ENCODE assay signal across 8 cellular contexts in the genomic region with DNA sequence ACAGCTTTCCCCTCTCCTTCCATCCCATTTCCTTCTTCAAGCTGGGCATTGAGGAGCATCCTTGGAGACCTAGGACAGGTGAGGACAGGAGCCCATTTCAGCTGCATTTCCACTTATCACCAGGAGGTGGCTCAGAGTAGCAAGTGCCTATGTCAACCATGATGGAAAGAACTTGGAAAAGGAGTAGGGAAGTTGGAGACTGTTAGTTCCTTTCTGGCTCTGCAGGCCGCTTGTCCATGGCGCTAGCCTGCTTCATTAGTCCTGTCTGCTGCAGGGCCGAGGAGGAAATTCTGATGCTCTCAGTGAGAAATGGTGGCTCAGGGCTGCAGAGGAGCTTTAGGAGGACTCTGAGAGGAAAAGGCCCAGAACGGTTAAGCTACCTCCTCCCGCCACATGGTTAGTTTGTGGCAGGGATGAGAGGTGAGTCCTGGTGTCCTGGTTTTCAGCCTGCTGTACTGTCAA. TPM values are rescaled to one million over a fixed set of nuclear protein-coding genes. Genes with fewer than 3 reads are reported as not detected.
DNase-seq lines count a peak whose midpoint lies in the region; ATAC-seq and TF ChIP-seq lines count a peak whose summit lies in the region.

No MANE protein-coding gene starts in this region.

- DNase-seq in Ammon's horn (ENCODE audit: low spot score): peak; percentile 66
- peak; percentile 89 for DNase-seq in GM23338 (ENCODE audit: low spot score)
- DNase-seq in activated naive CD4-positive, alpha-beta T cell treated with Interleukin-2 at 50 U/mL for 16 hours: peak; percentile 51
- DNase-seq in Right ventricle myocardium superior: peak; percentile 65
- peak; percentile 85 for DNase-seq in sigmoid colon

- H3K4me2 ChIP-seq in GM23338 (no peak overlapping the region), OCI-LY3 (ENCODE audit: low read length) (no peak overlapping the region)

- H4K20me1 ChIP-seq in GM23338 (replicated peaks; ENCODE audit: insufficient read depth): no peaks in the 10 kb centered on the region
- H4K20me1 ChIP-seq in OCI-LY3 (ENCODE audit: insufficient read depth, low read length): no peaks in the 10 kb centered on the region

- peaks cover 18% of the 10 kb centered on the region for H3K4me1 Mint-ChIP-seq in GM23338

- peak; percentile 80 to 94 for TF ChIP-seq CTCF in GM23338 (conservative IDR thresholded peaks at IDR 0.05; ENCODE audit: low read depth in 2 of 2)
- TF ChIP-seq CTCF in OCI-LY3 (IDR thresholded peaks at IDR 0.05; ENCODE audit: low read depth, low read length): peak; percentile 79
- peak; percentile 86 to 97 (median 95) for TF ChIP-seq CTCF in sigmoid colon (IDR thresholded peaks at IDR 0.05)

- TF ChIP-seq POLR2A in sigmoid colon (IDR thresholded peaks at IDR 0.05): no peak

- H3K4me3 Mint-ChIP-seq in GM23338: no peak overlapping the region

- H3K4me3 ChIP-seq in GM23338 (no peak overlapping the region), OCI-LY3 (ENCODE audit: low read length) (no peak overlapping the region), sigmoid colon (no peak overlapping the region)

- H3K27me3 ChIP-seq in GM23338 (ENCODE audit: insufficient read depth): no peaks in the 10 kb centered on the region
- H3K27me3 ChIP-seq in OCI-LY3 (ENCODE audit: low read depth, low read length): peaks cover 66% of the 10 kb centered on the region
- peaks cover 0 to 12% (median 0%) of the 10 kb centered on the region in 3 donors for H3K27me3 ChIP-seq in sigmoid colon

- no peak for TF ChIP-seq EP300 in sigmoid colon (IDR thresholded peaks at IDR 0.05)

- H3K79me2 ChIP-seq in GM23338 (replicated peaks; ENCODE audit: insufficient read depth) (no peaks in the 10 kb centered on the region), OCI-LY3 (ENCODE audit: low read length) (no peaks in the 10 kb centered on the region)

- H3K9me3 Mint-ChIP-seq in GM23338: no peaks in the 10 kb centered on the region

- H3F3A ChIP-seq in GM23338 (replicated peaks; ENCODE audit: low read depth): no peaks in the 10 kb centered on the region

- 39 to 61% methylated on average over 5 of the region's 5 CpGs for WGBS in sigmoid colon, 2 donors

- no peak overlapping the region for H3K27ac Mint-ChIP-seq in GM23338

- H3K27ac ChIP-seq in GM23338 (ENCODE audit: low read depth) (no peak overlapping the region), OCI-LY3 (ENCODE audit: low read length) (no peak overlapping the region), sigmoid colon (peak overlapping the region in 1 of 4 donors; percentile 40)

- ATAC-seq in GM23338 (peak; percentile 93), Right ventricle myocardium superior (ENCODE audit: poor library complexity) (peak; percentile 89), GM21786 (IDR thresholded peaks at IDR 0.05; ENCODE audit: unreplicated experiment) (no peak), HG03565 (IDR thresholded peaks at IDR 0.05; ENCODE audit: unreplicated experiment) (no peak)

- H3K9me3 ChIP-seq in OCI-LY3 (ENCODE audit: insufficient read depth, low read length) (no peaks in the 10 kb centered on the region), sigmoid colon (no peaks in the 10 kb centered on the region)

- peaks cover 4% of the 10 kb centered on the region for H3K27me3 Mint-ChIP-seq in GM23338 (ENCODE audit: insufficient read depth, low read depth, poor library complexity)

- peaks cover 8% of the 10 kb centered on the region; the same call in 1 of the 2 replicates for H3K4me1 ChIP-seq in GM23338 (ENCODE audit: insufficient read depth)
- no peaks in the 10 kb centered on the region for H3K4me1 ChIP-seq in OCI-LY3 (ENCODE audit: low read length)
- peaks cover 0 to 6% (median 4%) of the 10 kb centered on the region in 4 donors for H3K4me1 ChIP-seq in sigmoid colon

- no peaks in the 10 kb centered on the region; the same call in 1 of the 2 replicates for H3K9me2 ChIP-seq in GM23338 (ENCODE audit: insufficient read depth)

- H3K36me3 ChIP-seq in GM23338 (ENCODE audit: insufficient read depth) (no peaks in the 10 kb centered on the region), OCI-LY3 (replicated peaks; ENCODE audit: low read depth, low read length) (no peaks in the 10 kb centered on the region), sigmoid colon (no peaks in the 10 kb centered on the region)

- H2AFZ ChIP-seq in GM23338 (peak overlapping the region; percentile 67; the same call in 1 of the 2 replicates), OCI-LY3 (ENCODE audit: low read depth, low read length) (no peak overlapping the region)

- no peak overlapping the region for H3K9ac ChIP-seq in OCI-LY3 (ENCODE audit: low read length)

- intact Hi-C loops in Right ventricle myocardium superior (cut with DNase I) (loop anchor here (1.0 kb wide), 1 partner anchor 23 kb away; no protein-coding TSS in a partner anchor), sigmoid colon (cut with DNase I) (loop anchor here (1.0 kb wide), 1 partner anchor 23 kb away; no protein-coding TSS in a partner anchor)

- H3K36me3 Mint-ChIP-seq in GM23338 (ENCODE audit: low read depth): no peaks in the 10 kb centered on the region

TF ChIP-seq in GM23338, 12 proteins besides CTCF, POLR2A, EP300 and RAD21 (continues in another document):
- no peak for TF ChIP-seq ZNF331 (CRISPR knock-in tag; IDR thresholded peaks at IDR 0.05; ENCODE audit: low read depth)
- no peak for TF ChIP-seq ETS1 (IDR thresholded peaks at IDR 0.05)
- no peak for TF ChIP-seq EZH2phosphoT487 (IDR thresholded peaks at IDR 0.05; ENCODE audit: unreplicated experiment)
- TF ChIP-seq NANOG (IDR thresholded peaks at IDR 0.05; ENCODE audit: borderline replicate concordance): no peak
- no peak for TF ChIP-seq JUNB (IDR thresholded peaks at IDR 0.05; ENCODE audit: unreplicated experiment)
- no peak for TF ChIP-seq STAT1 (IDR thresholded peaks at IDR 0.05; ENCODE audit: unreplicated experiment)

RNA-seq across cellular contexts. Expression of gene CD276, which starts 7.0 kb away (rescaled TPM):
- 131 and 158 TPM in 2 replicates for total RNA-seq in GM23338 (2014; rRNA removed; shearing (Covaris generic))
- polyA plus RNA-seq in GM23338 (2016; fragmentation: Nextera tagmentation; extraction: Ambion mirVana) (58.3 and 60.9 TPM in 2 replicates), sigmoid colon (10 to 100 TPM; 15.7 to 38.6 (median 16.8) TPM)
- total RNA-seq in Right ventricle myocardium superior (36.5 TPM), sigmoid colon (10 to 100 TPM; 20.4 to 59.8 (median 36.7) TPM)

RNA-seq across cellular contexts. Expression of gene NPTN, which starts 44.0 kb away (rescaled TPM):
- 113 and 121 TPM in 2 replicates for total RNA-seq in GM23338 (2014; rRNA removed; shearing (Covaris generic))
- polyA plus RNA-seq in GM23338 (2016; fragmentation: Nextera tagmentation; extraction: Ambion mirVana) (53.0 and 56.3 TPM in 2 replicates), sigmoid colon (10 to 100 TPM; 40.8 to 98.6 (median 42.5) TPM)
- total RNA-seq in Right ventricle myocardium superior (188 TPM), sigmoid colon (100 to 1,000 TPM; 216 to 320 (median 299) TPM)

Comparison
In these comparisons a context has a peak if more than half of its experiments do, and no peak if none do; other contexts are left out.
1. ATAC-seq: peak in GM23338 (single experiment) and Right ventricle myocardium superior (single experiment); none in GM21786 (single experiment) and HG03565 (single experiment).
2. Peak in every context shown above with its lines, with median percentiles within 50 percentile points of each other: DNase-seq and CTCF ChIP-seq.